ENCODE assay signal across 31 cellular contexts in genomic region chr20:36079486-36079885, GRCh38.
"Had no signal": no experiment of that assay in that cellular context is flagged by ENCODE, and none has a peak within 500 bp of the region (broad histone marks: within the 10 kb centered on the region; RNA-seq: fewer than 3 reads in every experiment).

No MANE protein-coding gene starts in this region.

- H3K36me3 Mint-ChIP-seq: activated CD4-positive, alpha-beta memory T cell treated with anti-CD3 and anti-CD28 coated beads for 36 hours; activated CD8-positive, alpha-beta memory T cell treated with anti-CD3 and anti-CD28 coated beads, Interleukin-2, amount 10 ng/mL, durations not matched to agents 7 days and 5 days; activated naive CD8-positive, alpha-beta T cell treated with anti-CD3 and anti-CD28 coated beads for 36 hours had no signal

- H3K4me1 ChIP-seq: adrenal gland, colonic mucosa, gastroesophageal sphincter had no signal

- ATAC-seq: activated CD4-positive, alpha-beta T cell treated with anti-CD3 and anti-CD28 coated beads for 36 hours; activated CD8-positive, alpha-beta memory T cell treated with anti-CD3 and anti-CD28 coated beads, Interleukin-2, amount 10 ng/mL, durations not matched to agents 7 days and 5 days; activated CD8-positive, alpha-beta T cell treated with anti-CD3 and anti-CD28 coated beads, Interleukin-2, amount 10 ng/mL, durations not matched to agents 7 days and 5 days; activated naive CD8-positive, alpha-beta T cell treated with anti-CD3 and anti-CD28 coated beads, Interleukin-2, amount 50 U/mL, for 24 hours; body of pancreas; gastroesophageal sphincter had no signal

- H3K9me3 ChIP-seq: adrenal gland, body of pancreas, colonic mucosa, esophagus squamous epithelium, gastroesophageal sphincter had no signal

- H3K27ac Mint-ChIP-seq: activated CD4-positive, alpha-beta memory T cell treated with anti-CD3 and anti-CD28 coated beads for 36 hours; activated CD4-positive, alpha-beta T cell treated with anti-CD3 and anti-CD28 coated beads for 36 hours; activated CD4-positive, alpha-beta T cell treated with anti-CD3 and anti-CD28 coated beads, Interleukin-2, amount 10 ng/mL, durations not matched to agents 24 days and 14 days; activated CD8-positive, alpha-beta memory T cell treated with anti-CD3 and anti-CD28 coated beads, Interleukin-2, amount 10 ng/mL, durations not matched to agents 7 days and 5 days; activated CD8-positive, alpha-beta T cell treated with anti-CD3 and anti-CD28 coated beads, Interleukin-2, amount 10 ng/mL, durations not matched to agents 7 days and 5 days; activated naive CD4-positive, alpha-beta T cell treated with anti-CD3 and anti-CD28 coated beads for 36 hours; activated naive CD4-positive, alpha-beta T cell treated with anti-CD3 and anti-CD28 coated beads, Interleukin-2, amount 50 U/mL, for 24 hours; activated naive CD8-positive, alpha-beta T cell treated with anti-CD3 and anti-CD28 coated beads for 36 hours; activated naive CD8-positive, alpha-beta T cell treated with anti-CD3 and anti-CD28 coated beads, Interleukin-2, amount 50 U/mL, for 24 hours; activated T-helper 1 cell treated with anti-CD3 and anti-CD28 coated beads, Interleukin-12 subunit alpha, Interleukin-12 subunit beta, Interleukin-2, Interleukin-4 antibody, amounts not matched to agents 30 ng/mL and 10 ng/mL and 1 ng/mL, durations not matched to agents 14 hours and 24 hours and 36 hours; activated T-helper 2 cell treated with anti-CD3 and anti-CD28 coated beads, Interferon-gamma antibody, Interleukin-2, Interleukin-4, amounts not matched to agents 10 μg/mL and 5 μg/mL and 100 μg/mL, durations not matched to agents 14 hours and 24 hours and 36 hours had no signal

- H3K9me3 Mint-ChIP-seq: activated CD4-positive, alpha-beta memory T cell treated with anti-CD3 and anti-CD28 coated beads for 36 hours; activated CD4-positive, alpha-beta T cell treated with anti-CD3 and anti-CD28 coated beads, Interleukin-2, amount 10 ng/mL, durations not matched to agents 24 days and 14 days; activated naive CD4-positive, alpha-beta T cell treated with anti-CD3 and anti-CD28 coated beads for 36 hours; activated naive CD4-positive, alpha-beta T cell treated with anti-CD3 and anti-CD28 coated beads, Interleukin-2, amount 50 U/mL, for 24 hours; activated naive CD8-positive, alpha-beta T cell treated with anti-CD3 and anti-CD28 coated beads for 36 hours; activated naive CD8-positive, alpha-beta T cell treated with anti-CD3 and anti-CD28 coated beads, Interleukin-2, amount 50 U/mL, for 24 hours; activated T-helper 1 cell treated with anti-CD3 and anti-CD28 coated beads, Interleukin-12 subunit alpha, Interleukin-12 subunit beta, Interleukin-2, Interleukin-4 antibody, amounts not matched to agents 30 ng/mL and 10 ng/mL and 1 ng/mL, durations not matched to agents 14 hours and 24 hours and 36 hours; activated T-helper 2 cell treated with anti-CD3 and anti-CD28 coated beads, Interferon-gamma antibody, Interleukin-2, Interleukin-4, amounts not matched to agents 10 μg/mL and 5 μg/mL and 100 μg/mL, durations not matched to agents 14 hours and 24 hours and 36 hours had no signal

- DNase-seq: activated CD4-positive, alpha-beta memory T cell treated with anti-CD3 and anti-CD28 coated beads for 36 hours; activated CD4-positive, alpha-beta T cell treated with anti-CD3 and anti-CD28 coated beads for 36 hours; activated CD4-positive, alpha-beta T cell treated with anti-CD3 and anti-CD28 coated beads, Interleukin-2, amount 10 ng/mL, durations not matched to agents 24 days and 14 days; activated CD4-positive, CD25-positive, alpha-beta regulatory T cell; activated CD4-positive, CD25-positive, alpha-beta regulatory T cell treated with anti-CD3 and anti-CD28 coated beads, Interleukin-2, amount 50 U/mL, for 72 hours; activated CD8-positive, alpha-beta memory T cell treated with anti-CD3 and anti-CD28 coated beads, Interleukin-2, amount 10 ng/mL, durations not matched to agents 7 days and 5 days; activated CD8-positive, alpha-beta memory T cell treated with anti-CD3 and anti-CD28 coated beads, Interleukin-2, amount 50 U/mL, for 4 hours; activated CD8-positive, alpha-beta T cell treated with anti-CD3 and anti-CD28 coated beads, Interleukin-2, amount 10 ng/mL, durations not matched to agents 7 days and 5 days; activated effector memory CD4-positive, alpha-beta T cell treated with anti-CD3 and anti-CD28 coated beads, Interleukin-2, amount 50 U/mL, for 16 hours; activated naive CD4-positive, alpha-beta T cell treated with anti-CD3 and anti-CD28 coated beads for 36 hours; activated naive CD8-positive, alpha-beta T cell treated with anti-CD3 and anti-CD28 coated beads for 36 hours; activated naive CD8-positive, alpha-beta T cell treated with anti-CD3 and anti-CD28 coated beads, Interleukin-2, amount 50 U/mL, for 24 hours; activated T-cell treated with anti-CD3 and anti-CD28 coated beads, Interleukin-2, amount 50 U/mL, for 1 hour; activated T-cell treated with anti-CD3 and anti-CD28 coated beads, Interleukin-2, amount 50 U/mL, for 48 hours; amygdala; body of pancreas; caudate nucleus; colonic mucosa; effector CD8-positive, alpha-beta T cell; esophagus squamous epithelium; foreskin melanocyte; head of caudate nucleus; T-helper 2 cell had no signal

- H3K4me3 Mint-ChIP-seq: activated CD4-positive, alpha-beta memory T cell treated with anti-CD3 and anti-CD28 coated beads for 36 hours; activated CD4-positive, alpha-beta T cell treated with anti-CD3 and anti-CD28 coated beads for 36 hours; activated CD4-positive, alpha-beta T cell treated with anti-CD3 and anti-CD28 coated beads, Interleukin-2, amount 10 ng/mL, durations not matched to agents 24 days and 14 days; activated CD8-positive, alpha-beta memory T cell treated with anti-CD3 and anti-CD28 coated beads, Interleukin-2, amount 10 ng/mL, durations not matched to agents 7 days and 5 days; activated CD8-positive, alpha-beta T cell treated with anti-CD3 and anti-CD28 coated beads, Interleukin-2, amount 10 ng/mL, durations not matched to agents 7 days and 5 days; activated naive CD4-positive, alpha-beta T cell treated with anti-CD3 and anti-CD28 coated beads for 36 hours; activated naive CD4-positive, alpha-beta T cell treated with anti-CD3 and anti-CD28 coated beads, Interleukin-2, amount 50 U/mL, for 24 hours; activated naive CD8-positive, alpha-beta T cell treated with anti-CD3 and anti-CD28 coated beads for 36 hours; activated naive CD8-positive, alpha-beta T cell treated with anti-CD3 and anti-CD28 coated beads, Interleukin-2, amount 50 U/mL, for 24 hours; activated T-helper 1 cell treated with anti-CD3 and anti-CD28 coated beads, Interleukin-12 subunit alpha, Interleukin-12 subunit beta, Interleukin-2, Interleukin-4 antibody, amounts not matched to agents 30 ng/mL and 10 ng/mL and 1 ng/mL, durations not matched to agents 14 hours and 24 hours and 36 hours had no signal

- FAIRE-seq: endometrium, endothelial cell of umbilical vein had no signal

- H3K4me3 ChIP-seq: adrenal gland, body of pancreas, colonic mucosa, esophagus squamous epithelium, gastroesophageal sphincter had no signal

- H3K36me3 ChIP-seq: adrenal gland, colonic mucosa, esophagus squamous epithelium, gastroesophageal sphincter had no signal

- H3K27me3 ChIP-seq: adrenal gland, body of pancreas, colonic mucosa had no signal

- H3K27ac ChIP-seq: adrenal gland, body of pancreas, colonic mucosa, epithelial cell of prostate, esophagus squamous epithelium, gastroesophageal sphincter had no signal

- H3K4me1 Mint-ChIP-seq: activated CD4-positive, alpha-beta T cell treated with anti-CD3 and anti-CD28 coated beads for 36 hours; activated CD4-positive, alpha-beta T cell treated with anti-CD3 and anti-CD28 coated beads, Interleukin-2, amount 10 ng/mL, durations not matched to agents 24 days and 14 days; activated naive CD4-positive, alpha-beta T cell treated with anti-CD3 and anti-CD28 coated beads, Interleukin-2, amount 50 U/mL, for 24 hours; activated naive CD8-positive, alpha-beta T cell treated with anti-CD3 and anti-CD28 coated beads, Interleukin-2, amount 50 U/mL, for 24 hours had no signal
